ENCODE assay signal across 25 cellular contexts in genomic region chr3:14535616-14536015, GRCh38. TPM values are rescaled to one million over a fixed set of nuclear protein-coding genes. Genes with fewer than 3 reads are reported as not detected.
DNase-seq lines count a peak whose midpoint lies in the region; ATAC-seq, FAIRE-seq and TF ChIP-seq lines count a peak whose summit lies in the region.
"Had no signal": no experiment of that assay in that cellular context is flagged by ENCODE, and none has a peak within 500 bp of the region (broad histone marks: within the 10 kb centered on the region; RNA-seq: fewer than 3 reads in every experiment).

No MANE protein-coding gene starts in this region.

- POLR2A ChIA-PET in A673 (lab: Charles Lee; ENCODE audit: low non-redundant PET): no interaction called here

- no peaks in the 10 kb centered on the region for H3K36me3 ChIP-seq in A673 (ENCODE audit: insufficient read depth, low read length, poor library complexity, severe bottlenecking)
- no peaks in the 10 kb centered on the region for H3K36me3 ChIP-seq in GM23338 (ENCODE audit: insufficient read depth)
- no peaks in the 10 kb centered on the region for H3K36me3 ChIP-seq in kidney (ENCODE audit: control insufficient read depth in 1 of 2, insufficient read depth in 2 of 2, low read length in 2 of 2)
- H3K36me3 ChIP-seq in psoas muscle (ENCODE audit: insufficient read depth in 1 of 2, low read depth in 1 of 2): no peaks in the 10 kb centered on the region
- no peaks in the 10 kb centered on the region for H3K36me3 ChIP-seq in ovary
- H3K36me3 ChIP-seq: BE2C, SJSA1 had no signal

- no peaks in the 10 kb centered on the region; the same call in 2 of the 3 replicates for H3K36me3 Mint-ChIP-seq in GM23338 (ENCODE audit: low read depth)
- H3K36me3 Mint-ChIP-seq: CD14-positive monocyte; CD8-positive, alpha-beta memory T cell had no signal

- 25 to 53% (median 36%) methylated on average over 6 of the region's 6 CpGs for WGBS in psoas muscle, 3 donors
- WGBS in ovary, 3 donors: 75 to 83% (median 81%) methylated on average over 6 of the region's 6 CpGs

- H4K20me1 ChIP-seq in GM23338 (replicated peaks; ENCODE audit: insufficient read depth): no peaks in the 10 kb centered on the region

- no peak overlapping the region for H3K4me3 ChIP-seq in A673 (ENCODE audit: low read depth, low read length, poor library complexity, severe bottlenecking)
- no peak overlapping the region for H3K4me3 ChIP-seq in GM23338
- H3K4me3 ChIP-seq in kidney (ENCODE audit: low read length in 2 of 2): no peak overlapping the region
- no peak overlapping the region for H3K4me3 ChIP-seq in psoas muscle
- H3K4me3 ChIP-seq in ovary: no peak overlapping the region
- H3K4me3 ChIP-seq: SJSA1 had no signal

- H3K9me3 Mint-ChIP-seq in GM23338: no peaks in the 10 kb centered on the region
- H3K9me3 Mint-ChIP-seq: CD8-positive, alpha-beta memory T cell had no signal

- peaks cover 21% of the 10 kb centered on the region; the same call in 1 of the 2 replicates for H3F3A ChIP-seq in GM23338 (replicated peaks; ENCODE audit: low read depth)

- TF ChIP-seq CTCF in A673 (conservative IDR thresholded peaks at IDR 0.05; ENCODE audit: low read depth, low read length) (no peak), GM23338 (conservative IDR thresholded peaks at IDR 0.05; ENCODE audit: low read depth in 2 of 2) (no peak), kidney (IDR thresholded peaks at IDR 0.05; ENCODE audit: borderline replicate concordance, extremely low read depth, insufficient read depth) (no peak), psoas muscle (IDR thresholded peaks at IDR 0.05) (no peak), ovary (IDR thresholded peaks at IDR 0.05) (no peak)

- H3K27me3 ChIP-seq in A673 (replicated peaks; ENCODE audit: insufficient read depth, low read depth, low read length, poor library complexity) (no peaks in the 10 kb centered on the region), GM23338 (ENCODE audit: insufficient read depth) (no peaks in the 10 kb centered on the region), psoas muscle (ENCODE audit: insufficient read depth in 3 of 3, low read length in 2 of 3) (no peaks in the 10 kb centered on the region), ovary (no peaks in the 10 kb centered on the region)
- H3K27me3 ChIP-seq: BE2C, SJSA1 had no signal

- H3K9me3 ChIP-seq in A673 (ENCODE audit: low read depth, low read length, poor library complexity, severe bottlenecking): no peaks in the 10 kb centered on the region
- no peaks in the 10 kb centered on the region for H3K9me3 ChIP-seq in kidney (ENCODE audit: control insufficient read depth in 1 of 2, low read length in 2 of 2)
- H3K9me3 ChIP-seq in psoas muscle: no peaks in the 10 kb centered on the region
- H3K9me3 ChIP-seq in ovary: no peaks in the 10 kb centered on the region
- H3K9me3 ChIP-seq: BE2C, SJSA1 had no signal

- no peak overlapping the region for H2AFZ ChIP-seq in GM23338

- H3K27me3 Mint-ChIP-seq in GM23338 (ENCODE audit: insufficient read depth, low read depth, poor library complexity): peaks cover 9% of the 10 kb centered on the region

- H3K4me2 ChIP-seq in GM23338: peak overlapping the region; percentile 60

- no TSS peak for BruUV-seq in A673 (replicated peaks; lab: Mats Ljungman, UMichigan)

- H3K9ac ChIP-seq in kidney (ENCODE audit: low read length in 2 of 2): no peak overlapping the region

- no peak overlapping the region for H3K27ac Mint-ChIP-seq in GM23338
- H3K27ac Mint-ChIP-seq: CD14-positive monocyte had no signal

- no peak for TF ChIP-seq EP300 in ovary (IDR thresholded peaks at IDR 0.05)

- no peak for TF ChIP-seq POLR2A in ovary (IDR thresholded peaks at IDR 0.05)

- intact Hi-C loops in A673 (cut with micrococcal nuclease; ENCODE audit: unreplicated experiment): no loop called here
- intact Hi-C loops in kidney (cut with DNase I): no loop called here
- intact Hi-C loops in psoas muscle (cut with DNase I): no loop called here
- intact Hi-C loops in ovary (cut with DNase I): loop anchor here in 1 of 4 donors (5.0 kb wide), 1 partner anchor 648 kb away; no protein-coding TSS in a partner anchor

- H3K4me1 ChIP-seq in A673 (ENCODE audit: insufficient read depth, low read length, poor library complexity, severe bottlenecking): peaks cover 59% of the 10 kb centered on the region
- peaks cover 48% of the 10 kb centered on the region for H3K4me1 ChIP-seq in GM23338 (ENCODE audit: insufficient read depth)
- no peaks in the 10 kb centered on the region for H3K4me1 ChIP-seq in kidney (ENCODE audit: control insufficient read depth in 1 of 2, insufficient read depth in 1 of 2, low read depth in 1 of 2, low read length in 2 of 2)
- H3K4me1 ChIP-seq in psoas muscle: peaks cover 74% of the 10 kb centered on the region
- peaks cover 14% of the 10 kb centered on the region for H3K4me1 ChIP-seq in ovary (ENCODE audit: insufficient read depth)
- H3K4me1 ChIP-seq: BE2C, SJSA1 had no signal

- ATAC-seq in GM23338: no peak
- ATAC-seq in psoas muscle: no peak
- no peak for ATAC-seq in HG02973 (IDR thresholded peaks at IDR 0.05; ENCODE audit: unreplicated experiment)
- ATAC-seq: HCT116, PC-3 had no signal

- H3K9me2 ChIP-seq in GM23338 (ENCODE audit: insufficient read depth): no peaks in the 10 kb centered on the region

- no peak overlapping the region for H3K4me3 Mint-ChIP-seq in GM23338
- H3K4me3 Mint-ChIP-seq: CD14-positive monocyte; CD8-positive, alpha-beta memory T cell had no signal

- CTCF ChIA-PET in A673 (lab: Charles Lee): interaction anchor here (0.9 kb wide), 1 partner anchor 332 kb away, joined by 3 read pairs; no protein-coding TSS in a partner anchor

- DNase-seq in A673 (ENCODE audit: low spot score): no peak
- DNase-seq in GM23338 (ENCODE audit: low spot score): no peak
- peak; percentile 23 for DNase-seq in kidney
- peak in 1 of 2 donors; percentile 40 for DNase-seq in psoas muscle
- no peak for DNase-seq in DMS153 (lab: John Stamatoyannopoulos, UW)
- DNase-seq in ovary: no peak
- DNase-seq: BE2C, DMS 273 treated with DMSO at 0.1 percent for 48 hours, DMS79 treated with DMSO at 0.1 percent for 48 hours, GF-D8, Karpas-422, NCI-H1092, NCI-H1417 treated with DMSO at 0.1 percent for 48 hours, NCI-H187, NCI-H2171 treated with DMSO at 0.1 percent for 48 hours, NCI-H524 treated with DMSO at 0.1 percent for 48 hours, NCI-H774, PC-3 had no signal

- no peaks in the 10 kb centered on the region for H3K79me2 ChIP-seq in GM23338 (replicated peaks; ENCODE audit: insufficient read depth)

- no peak for FAIRE-seq in kidney (lab: Jason Lieb, UNC)
- FAIRE-seq: GM12891 had no signal

- peaks cover 63% of the 10 kb centered on the region for H3K4me1 Mint-ChIP-seq in GM23338
- H3K4me1 Mint-ChIP-seq: CD14-positive monocyte; CD8-positive, alpha-beta memory T cell had no signal

- H3K27ac ChIP-seq in A673 (ENCODE audit: low read depth, low read length, poor library complexity, severe bottlenecking): peak overlapping the region; percentile 50
- no peak overlapping the region for H3K27ac ChIP-seq in GM23338 (ENCODE audit: low read depth)
- H3K27ac ChIP-seq in kidney (ENCODE audit: low read depth in 2 of 2, low read length in 2 of 2): no peak overlapping the region
- H3K27ac ChIP-seq in psoas muscle: peak overlapping the region; percentile 83
- H3K27ac ChIP-seq in ovary: no peak overlapping the region
- H3K27ac ChIP-seq: HL-60, SJSA1 had no signal

TF ChIP-seq in GM23338, 12 proteins besides CTCF, POLR2A, EP300 and RAD21:
- TF ChIP-seq ETS1 (IDR thresholded peaks at IDR 0.05) (no peak), ZNF331 (CRISPR knock-in tag; IDR thresholded peaks at IDR 0.05; ENCODE audit: low read depth) (no peak)

RNA-seq across cellular contexts. Expression of gene GRIP2, which starts 4.5 kb away (rescaled TPM):
- total RNA-seq in A673 (2021) (0.43 and 0.76 TPM in 2 replicates), kidney (3.0 TPM), psoas muscle (10 to 100 TPM in 3 of 4 donors, 1 to 10 TPM in 1; 8.1 to 37.4 (median 29.0) TPM), ovary (10 to 100 TPM in 2 of 7 donors, 1 to 10 TPM in 5; 1.1 to 19.4 (median 5.4) TPM)
- total RNA-seq in GM23338 (2014; rRNA removed; shearing (Covaris generic)): 4.5 and 5.8 TPM in 2 replicates
- polyA plus RNA-seq in GM23338 (2016; fragmentation: Nextera tagmentation; extraction: Ambion mirVana) (3.6 and 3.9 TPM in 2 replicates), kidney (ENCODE audit: insufficient read depth, low read depth, low replicate concordance) (3.2 TPM), psoas muscle (10 to 100 TPM in 1 of 3 donors, 1 to 10 TPM in 2; 2.2 to 24.9 (median 5.0) TPM), ovary (10 to 100 TPM in 1 of 2 donors, 1 to 10 TPM in 1; 1.6 to 11.2 TPM)
- total RNA-seq: CD8-positive, alpha-beta memory T cell had no signal
- polyA plus RNA-seq: CD14-positive monocyte; CD8-positive, alpha-beta memory T cell had no signal

Comparison
In these comparisons a context has a peak if more than half of its experiments do, and no peak if none do; other contexts are left out.
1. H3K27ac ChIP-seq: peak in A673 (single experiment) and psoas muscle (single experiment); none in GM23338 (single experiment), kidney (0 of 2) and ovary (0 of 2).